8 cellular contexts compared by ENCODE assay signal in genomic region chr19:3655402-3656072, GRCh38. TPM values are rescaled to one million over a fixed set of nuclear protein-coding genes. Genes with fewer than 3 reads are reported as not detected.
DNase-seq lines count a peak whose midpoint lies in the region; ATAC-seq and TF ChIP-seq lines count a peak whose summit lies in the region.

No MANE protein-coding gene starts in this region.

- TF ChIP-seq CTCF in A673 (conservative IDR thresholded peaks at IDR 0.05; ENCODE audit: low read depth, low read length) (no peak), testis (IDR thresholded peaks at IDR 0.05) (no peak)

- peaks cover 5% of the 10 kb centered on the region for H3K36me3 ChIP-seq in A673 (ENCODE audit: insufficient read depth, low read length, poor library complexity, severe bottlenecking)
- no peaks in the 10 kb centered on the region for H3K36me3 ChIP-seq in testis (ENCODE audit: low read depth, missing control alignments)

- intact Hi-C loops in A673 (cut with micrococcal nuclease; ENCODE audit: unreplicated experiment): loop anchor here (10.0 kb wide), 1 partner anchor 159 kb away; no protein-coding TSS in a partner anchor
- intact Hi-C loops in testis (cut with DNase I; ENCODE audit: low total_unique reads): no loop called here

- ATAC-seq in HG03135 (IDR thresholded peaks at IDR 0.05; ENCODE audit: unreplicated experiment): no peak

- H3K4me3 ChIP-seq in A673 (ENCODE audit: low read depth, low read length, poor library complexity, severe bottlenecking) (no peak overlapping the region), testis (no peak overlapping the region)

- POLR2A ChIA-PET in A673 (lab: Charles Lee; ENCODE audit: low non-redundant PET): no interaction called here

- H3K27ac ChIP-seq in A673 (ENCODE audit: low read depth, low read length, poor library complexity, severe bottlenecking): peak overlapping the region; percentile 53
- H3K27ac ChIP-seq in testis: no peak overlapping the region

- H3K9me3 ChIP-seq in A673 (ENCODE audit: low read depth, low read length, poor library complexity, severe bottlenecking): no peaks in the 10 kb centered on the region
- H3K9me3 ChIP-seq in testis: no peaks in the 10 kb centered on the region

- DNase-seq in A673 (ENCODE audit: low spot score): peak; percentile 88
- peak; percentile 42 for DNase-seq in HS-27A (ENCODE audit: low read depth)
- peak in 52 of 58 donors; percentile 13 to 85 (median 58) for DNase-seq in anterior cingulate cortex (lab: John Stamatoyannopoulos, UW)
- DNase-seq in iris pigment epithelial cell (ENCODE audit: low read depth): peak; percentile 91
- no peak for DNase-seq in ureter (ENCODE audit: low spot score)
- no peak for DNase-seq in NCI-H2081 treated with DMSO at 0.1 percent for 48 hours (lab: John Stamatoyannopoulos, UW)
- no peak for DNase-seq in testis

- TF ChIP-seq POLR2A in testis (IDR thresholded peaks at IDR 0.05): no peak

- peaks cover 11% of the 10 kb centered on the region for H3K4me1 ChIP-seq in A673 (ENCODE audit: insufficient read depth, low read length, poor library complexity, severe bottlenecking)
- peaks cover 4% of the 10 kb centered on the region for H3K4me1 ChIP-seq in testis

- H3K27me3 ChIP-seq in A673 (replicated peaks; ENCODE audit: insufficient read depth, low read depth, low read length, poor library complexity): no peaks in the 10 kb centered on the region
- no peaks in the 10 kb centered on the region for H3K27me3 ChIP-seq in testis

- WGBS in testis, 2 donors: 82 to 90% methylated on average over 23 to 25 of the region's 25 CpGs

- CTCF ChIA-PET in A673 (lab: Charles Lee): no interaction called here

- TSS peak; percentile 75 for BruUV-seq in A673 (replicated peaks; lab: Mats Ljungman, UMichigan)

RNA-seq across cellular contexts. Expression of gene CACTIN, which starts 28.9 kb away (rescaled TPM):
- total RNA-seq in A673 (2021): 35.9 and 36.3 TPM in 2 replicates
- total RNA-seq in ureter: 31.0 TPM
- 10 to 100 TPM; 52.8 to 57.5 TPM for total RNA-seq in testis
- polyA plus RNA-seq in testis (ENCODE audit: insufficient read depth, low read depth, low replicate concordance): 26.9 TPM

RNA-seq across cellular contexts. Expression of gene PIP5K1C, which starts 44.7 kb away (rescaled TPM):
- total RNA-seq in A673 (2021) (35.5 and 36.8 TPM in 2 replicates), ureter (58.1 TPM), testis (10 to 100 TPM; 80.2 to 87.0 TPM)
- polyA plus RNA-seq in testis (ENCODE audit: insufficient read depth, low read depth, low replicate concordance): 99.1 TPM

RNA-seq across cellular contexts. Expression of gene TBXA2R, which starts 48.9 kb away (rescaled TPM):
- total RNA-seq in A673 (2021) (0.56 and 0.70 TPM in 2 replicates), ureter (4.5 TPM), testis (1 to 10 TPM; 1.3 to 3.2 TPM)
- 1.8 TPM for polyA plus RNA-seq in testis (ENCODE audit: insufficient read depth, low read depth, low replicate concordance)

RNA-seq across cellular contexts. Expression of gene TJP3, which starts 52.6 kb away (rescaled TPM):
- total RNA-seq in A673 (2021) (0.63 TPM in 1 of 2 replicates, not detected in the other), ureter (59.7 TPM), testis (10 to 100 TPM; 37.2 to 81.1 TPM)
- polyA plus RNA-seq in testis (ENCODE audit: insufficient read depth, low read depth, low replicate concordance): 125 TPM

Comparison
In these comparisons a context has a peak if more than half of its experiments do, and no peak if none do; other contexts are left out.
1. DNase-seq: peak in A673 (single experiment), HS-27A (single experiment), anterior cingulate cortex (52 of 58) and iris pigment epithelial cell (single experiment); none in ureter (single experiment), NCI-H2081 treated with DMSO at 0.1 percent for 48 hours (single experiment) and testis (single experiment).